In genomic region chr6:74409447-74409846, GRCh38 we compare ENCODE assay signal across 9 cellular contexts.
A peak's percentile ranks its signal among the peaks of the same experiment; 100 is the strongest.
DNase-seq lines count a peak whose midpoint lies in the region; ATAC-seq, FAIRE-seq and TF ChIP-seq lines count a peak whose summit lies in the region.
"Had no signal": no experiment of that assay in that cellular context is flagged by ENCODE, and none has a peak within 500 bp of the region (broad histone marks: within the 10 kb centered on the region; RNA-seq: fewer than 3 reads in every experiment).

No MANE protein-coding gene starts in this region.

- intact Hi-C loops in PC-9 (cut with micrococcal nuclease; ENCODE audit: unreplicated experiment) (loop anchor here (1.0 kb wide), 1 partner anchor 795 kb away; no protein-coding TSS in a partner anchor), right cardiac atrium (cut with DNase I) (loop anchor here in 1 of 4 donors (10.0 kb wide), 1 partner anchor 795 kb away; the partner anchor contains the start of gene COL12A1), spleen (cut with DNase I; ENCODE audit: low total_unique reads) (no loop called here)

- no peaks in the 10 kb centered on the region for H3K79me2 ChIP-seq in PC-9 (ENCODE audit: low read depth)

- DNase-seq in GM18507 (ENCODE audit: extremely low spot score, insufficient read length, low read depth) (no peak), PC-9 (no peak), right cardiac atrium (no peak), suprapubic skin (ENCODE audit: low spot score in 2 of 2) (no peak), spleen (no peak)
- DNase-seq in effector memory CD8-positive, alpha-beta T cell = no peak
- DNase-seq: activated B cell treated with CpG ODN at 0.5 μM for 24 hours had no signal

- POLR2A ChIA-PET in PC-9 (lab: Charles Lee; ENCODE audit: unreplicated experiment) = no interaction called here

- no peak for TF ChIP-seq EP300 in suprapubic skin (IDR thresholded peaks at IDR 0.05)

- H3K4me1 ChIP-seq in PC-9 (replicated peaks; ENCODE audit: insufficient read depth) (no peaks in the 10 kb centered on the region), right cardiac atrium (ENCODE audit: control insufficient read depth, insufficient read depth, low read length) (no peaks in the 10 kb centered on the region), suprapubic skin (no peaks in the 10 kb centered on the region), spleen (no peaks in the 10 kb centered on the region)

- H3K4me3 ChIP-seq in PC-9 (no peak overlapping the region), right cardiac atrium (ENCODE audit: low read length) (no peak overlapping the region), suprapubic skin (no peak overlapping the region), spleen (no peak overlapping the region)

- peak; percentile 62 for TF ChIP-seq CTCF in PC-9 (conservative IDR thresholded peaks at IDR 0.05)
- peak in 1 of 2 donors; percentile 35 for TF ChIP-seq CTCF in suprapubic skin (IDR thresholded peaks at IDR 0.05)
- peak in 4 of 11 experiments; percentile 13 to 36 (median 24) for TF ChIP-seq CTCF in spleen (IDR thresholded peaks at IDR 0.05 in 8 of 11, conservative IDR thresholded peaks at IDR 0.05 in 3 of 11)

- H3K27ac Mint-ChIP-seq in effector memory CD8-positive, alpha-beta T cell = no peak overlapping the region
- H3K27ac Mint-ChIP-seq: activated B cell treated with CpG ODN at 0.5 μM for 24 hours had no signal

- H3F3A ChIP-seq in PC-9 (ENCODE audit: insufficient read depth, low read depth) = no peaks in the 10 kb centered on the region

- H3K27me3 ChIP-seq in PC-9 (ENCODE audit: insufficient read depth, low read depth) = no peaks in the 10 kb centered on the region
- no peaks in the 10 kb centered on the region for H3K27me3 ChIP-seq in right cardiac atrium (ENCODE audit: control insufficient read depth, insufficient read depth)
- H3K27me3 ChIP-seq in suprapubic skin = no peaks in the 10 kb centered on the region
- H3K27me3 ChIP-seq in spleen (replicated peaks in 1 of 7) = no peaks in the 10 kb centered on the region

- no TSS peak for BruUV-seq in PC-9 (replicated peaks; lab: Mats Ljungman, UMichigan)

- H3K27ac ChIP-seq in PC-9 = no peak overlapping the region
- H3K27ac ChIP-seq in right cardiac atrium (ENCODE audit: low read length) = no peak overlapping the region
- H3K27ac ChIP-seq in suprapubic skin = no peak overlapping the region
- no peak overlapping the region for H3K27ac ChIP-seq in spleen

- peak; percentile 33 for FAIRE-seq in GM18507 (lab: Jason Lieb, UNC)

- TF ChIP-seq POLR2A in suprapubic skin (IDR thresholded peaks at IDR 0.05) = no peak
- TF ChIP-seq POLR2A in spleen (IDR thresholded peaks at IDR 0.05) = no peak

- H3K4me3 Mint-ChIP-seq in effector memory CD8-positive, alpha-beta T cell = no peak overlapping the region
- H3K4me3 Mint-ChIP-seq: activated B cell treated with CpG ODN at 0.5 μM for 24 hours had no signal

- H3K36me3 ChIP-seq in PC-9 (ENCODE audit: low read depth) (no peaks in the 10 kb centered on the region), suprapubic skin (no peaks in the 10 kb centered on the region), spleen (no peaks in the 10 kb centered on the region)

- no peak overlapping the region for H3K4me2 ChIP-seq in PC-9

- H2AFZ ChIP-seq in PC-9 = no peak overlapping the region

- peaks cover 0 to 5% of the 10 kb centered on the region in 2 donors for H3K9me3 Mint-ChIP-seq in effector memory CD8-positive, alpha-beta T cell
- H3K9me3 Mint-ChIP-seq: activated B cell treated with CpG ODN at 0.5 μM for 24 hours had no signal

- CTCF ChIA-PET in PC-9 (lab: Charles Lee) = interaction anchor here (0.5 to 1.2 kb wide), 2 partner anchors 363 to 799 kb away, joined by 4 to 7 read pairs; no protein-coding TSS in a partner anchor

- no peaks in the 10 kb centered on the region for H3K9me2 ChIP-seq in PC-9 (ENCODE audit: insufficient read depth)

- H3K27me3 Mint-ChIP-seq in effector memory CD8-positive, alpha-beta T cell = no peaks in the 10 kb centered on the region
- H3K27me3 Mint-ChIP-seq: activated B cell treated with CpG ODN at 0.5 μM for 24 hours had no signal

- no peaks in the 10 kb centered on the region for H3K9me3 ChIP-seq in PC-9 (ENCODE audit: insufficient read depth, low read depth)
- no peaks in the 10 kb centered on the region for H3K9me3 ChIP-seq in right cardiac atrium (ENCODE audit: control insufficient read depth, low read length)
- no peaks in the 10 kb centered on the region for H3K9me3 ChIP-seq in suprapubic skin
- peaks cover 0 to 10% (median 0%) of the 10 kb centered on the region in 8 donors for H3K9me3 ChIP-seq in spleen

- whole genome bisulfite sequencing in right cardiac atrium = 0% methylated on average over 1 of the region's 1 CpG
- 0% methylated on average over 1 of the region's 1 CpG for WGBS in suprapubic skin
- 0 to 52% (median 0%) methylated on average over 1 of the region's 1 CpG for WGBS in spleen, 5 donors

- H4K20me1 ChIP-seq in PC-9 (ENCODE audit: insufficient read depth) = no peaks in the 10 kb centered on the region

- no peaks in the 10 kb centered on the region for H3K4me1 Mint-ChIP-seq in effector memory CD8-positive, alpha-beta T cell (ENCODE audit: low read depth in 2 of 2)
- H3K4me1 Mint-ChIP-seq: activated B cell treated with CpG ODN at 0.5 μM for 24 hours had no signal

- ATAC-seq in HG02798 (IDR thresholded peaks at IDR 0.05; ENCODE audit: poor library complexity, unreplicated experiment) = peak; percentile 88
- ATAC-seq in right cardiac atrium = peak; percentile 61 to 64
- ATAC-seq in effector memory CD8-positive, alpha-beta T cell (replicated peaks) = no peak
- no peak for ATAC-seq in activated CD4-positive, CD25-positive, alpha-beta regulatory T cell treated with anti-CD3 and anti-CD28 coated beads, Interleukin-2, amount 50 U/mL, for 24 hours

- H3K36me3 Mint-ChIP-seq in effector memory CD8-positive, alpha-beta T cell (ENCODE audit: insufficient read depth) = no peaks in the 10 kb centered on the region

Comparison
In these comparisons a context has a peak if more than half of its experiments do, and no peak if none do; other contexts are left out.
1. ATAC-seq: peak in HG02798 (single experiment) and right cardiac atrium (2 of 2); none in effector memory CD8-positive, alpha-beta T cell (single experiment) and activated CD4-positive, CD25-positive, alpha-beta regulatory T cell treated with anti-CD3 and anti-CD28 coated beads, Interleukin-2, amount 50 U/mL, for 24 hours (0 of 2).